8 cellular contexts compared by ENCODE assay signal in the genomic region with DNA sequence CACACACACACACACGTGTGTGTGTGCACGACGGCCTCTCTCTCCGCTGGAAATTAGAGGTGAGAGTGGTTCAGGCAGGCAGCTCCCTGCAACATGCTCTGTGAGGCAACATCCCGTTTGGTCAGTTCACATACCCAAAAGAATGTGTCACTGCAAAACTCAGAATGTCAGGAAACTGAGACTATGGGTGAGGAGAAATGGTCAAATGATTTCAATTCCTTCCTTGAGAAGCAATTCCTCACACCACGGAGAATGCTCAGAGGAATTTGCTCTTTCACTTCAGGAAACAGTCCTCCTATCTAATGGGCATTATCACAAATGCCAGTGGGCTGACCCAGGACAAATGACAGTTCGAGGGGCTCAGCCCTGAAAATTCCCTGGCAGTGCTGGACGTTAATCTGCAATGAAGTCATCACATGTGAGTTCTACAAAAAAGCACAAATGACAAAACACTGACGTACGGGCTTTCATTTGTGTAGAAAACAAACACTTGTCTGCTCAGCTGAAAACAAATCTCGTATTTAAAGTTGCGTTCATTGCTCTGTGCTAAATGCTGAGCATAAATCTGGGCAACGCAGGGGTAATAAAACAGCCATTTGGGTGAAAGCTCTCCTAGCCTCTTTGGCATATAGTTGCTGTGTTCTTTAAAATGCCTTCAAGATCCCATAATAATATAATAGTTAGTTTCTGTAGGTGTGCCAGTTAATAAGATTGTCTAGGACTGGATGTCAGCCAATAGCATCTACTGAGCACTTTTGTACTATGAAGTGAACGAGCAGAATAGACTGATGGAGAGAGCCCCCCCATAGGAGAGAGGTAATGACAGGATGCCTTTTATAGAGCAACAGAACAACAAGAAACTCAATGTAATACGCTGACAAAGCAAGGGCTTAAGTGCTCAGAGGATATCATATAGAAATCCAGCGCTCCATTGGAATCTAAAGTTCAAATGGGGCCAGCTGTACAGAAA.
DNase-seq lines count a peak whose midpoint lies in the region; ATAC-seq and TF ChIP-seq lines count a peak whose summit lies in the region.

No MANE protein-coding gene starts in this region.

- H3K4me3 ChIP-seq in fibroblast of pulmonary artery (replicated peaks; ENCODE audit: low read depth, low read length), result peak overlapping the region; percentile 37
- H3K4me3 ChIP-seq in retinal pigment epithelial cell (ENCODE audit: low read length), result peak overlapping the region; percentile 11

- POLR2A ChIA-PET in RWPE1 (lab: Yijun Ruan, JAX; ENCODE audit: low non-redundant PET), result no interaction called here

- no peak for ATAC-seq in GM18498 (IDR thresholded peaks at IDR 0.05; ENCODE audit: unreplicated experiment)
- ATAC-seq in HG03469 (IDR thresholded peaks at IDR 0.05; ENCODE audit: unreplicated experiment), result no peak

- DNase-seq in GM04503 (ENCODE audit: low read depth) (peak; percentile 97), RWPE1 (ENCODE audit: low spot score) (peak; percentile 22), fibroblast of pulmonary artery (ENCODE audit: low read depth) (peak; percentile 92), retinal pigment epithelial cell (ENCODE audit: low read depth) (peak; percentile 87), activated T-cell treated with anti-CD3 and anti-CD28 coated beads for 4 hours (no peak), HPDE6-E6E7 (ENCODE audit: extremely low spot score) (no peak)

- CTCF ChIA-PET in RWPE1 (lab: Yijun Ruan, JAX), result interaction anchor here (0.8 kb wide), 1 partner anchor 20 kb away, joined by 3 read pairs; no protein-coding TSS in a partner anchor

- TF ChIP-seq CTCF in RWPE1 (conservative IDR thresholded peaks at IDR 0.05; ENCODE audit: low read depth) (no peak), fibroblast of pulmonary artery (IDR thresholded peaks at IDR 0.05; ENCODE audit: low read length, missing control alignments) (no peak), retinal pigment epithelial cell (conservative IDR thresholded peaks at IDR 0.05; ENCODE audit: low read depth, low read length) (no peak)

- H3K27ac ChIP-seq in RWPE1, result no peak overlapping the region

Comparison
In these comparisons a context has a peak if more than half of its experiments do, and no peak if none do; other contexts are left out.
1. DNase-seq: peak in GM04503 (single experiment), RWPE1 (single experiment), fibroblast of pulmonary artery (single experiment) and retinal pigment epithelial cell (single experiment); none in activated T-cell treated with anti-CD3 and anti-CD28 coated beads for 4 hours (single experiment) and HPDE6-E6E7 (single experiment).